Comparison of ENCODE assay signal across 36 cellular contexts in genomic region chr9:136197372-136197875, GRCh38. TPM values are rescaled to one million over a fixed set of nuclear protein-coding genes. Genes with fewer than 3 reads are reported as not detected.
"Had no signal": no experiment of that assay in that cellular context is flagged by ENCODE, and none has a peak within 500 bp of the region (broad histone marks: within the 10 kb centered on the region; RNA-seq: fewer than 3 reads in every experiment).

No MANE protein-coding gene starts in this region.

- H3K4me3 ChIP-seq: ovary, right lobe of liver, suprapubic skin, tibial artery, upper lobe of right lung had no signal

- H3K27ac ChIP-seq: ovary, right lobe of liver, suprapubic skin, tibial artery, upper lobe of right lung had no signal

- H3K9me3 Mint-ChIP-seq: activated CD4-positive, alpha-beta memory T cell treated with anti-CD3 and anti-CD28 coated beads, Interleukin-2, amount 10 ng/mL, durations not matched to agents 7 days and 5 days; activated CD4-positive, alpha-beta T cell treated with anti-CD3 and anti-CD28 coated beads, Interleukin-2, amount 10 ng/mL, durations not matched to agents 24 days and 14 days; activated T-cell treated with anti-CD3 and anti-CD28 coated beads, Interleukin-2, amount 50 U/mL, for 4 hours; activated T-helper 17 cell treated with anti-CD3 and anti-CD28 coated beads, Interleukin-2, amount 50 U/mL, for 72 hours; effector memory CD8-positive, alpha-beta T cell; mesothelial cell of epicardium; naive B cell; nephron progenitor cell; T-helper 1 cell treated with Interleukin-12 subunit alpha and Interleukin-12 subunit beta and Interleukin-4 antibody, amounts not matched to agents 30 μg/mL and 1 μg/mL, for 36 hours had no signal

- H3K36me3 ChIP-seq: ovary, right lobe of liver, suprapubic skin, tibial artery, upper lobe of right lung had no signal

- H3K27ac Mint-ChIP-seq: activated CD4-positive, alpha-beta memory T cell treated with anti-CD3 and anti-CD28 coated beads, Interleukin-2, amount 10 ng/mL, durations not matched to agents 7 days and 5 days; activated CD4-positive, alpha-beta T cell treated with anti-CD3 and anti-CD28 coated beads, Interleukin-2, amount 10 ng/mL, durations not matched to agents 24 days and 14 days; activated T-helper 17 cell treated with anti-CD3 and anti-CD28 coated beads, Interleukin-2, amount 50 U/mL, for 72 hours; immature natural killer cell; mesothelial cell of epicardium; nephron progenitor cell; progenitor cell of endocrine pancreas had no signal

- ATAC-seq: activated T-helper 17 cell treated with anti-CD3 and anti-CD28 coated beads, Interleukin-2, amount 50 U/mL, for 72 hours; effector memory CD8-positive, alpha-beta T cell; left colon; right lobe of liver; upper lobe of right lung had no signal

- H3K9me3 ChIP-seq: ovary, right lobe of liver, suprapubic skin, tibial artery, upper lobe of right lung had no signal

- H3K36me3 Mint-ChIP-seq: immature natural killer cell, mesothelial cell of epicardium, naive B cell had no signal

- H3K4me1 ChIP-seq: right lobe of liver, upper lobe of right lung had no signal

- H3K4me3 Mint-ChIP-seq: activated CD4-positive, alpha-beta memory T cell treated with anti-CD3 and anti-CD28 coated beads, Interleukin-2, amount 10 ng/mL, durations not matched to agents 7 days and 5 days; activated CD4-positive, alpha-beta T cell treated with anti-CD3 and anti-CD28 coated beads, Interleukin-2, amount 10 ng/mL, durations not matched to agents 24 days and 14 days; activated T-cell treated with anti-CD3 and anti-CD28 coated beads, Interleukin-2, amount 50 U/mL, for 4 hours; activated T-helper 17 cell treated with anti-CD3 and anti-CD28 coated beads, Interleukin-2, amount 50 U/mL, for 72 hours; effector memory CD8-positive, alpha-beta T cell; mesothelial cell of epicardium; nephron progenitor cell; T-helper 1 cell treated with Interleukin-12 subunit alpha and Interleukin-12 subunit beta and Interleukin-4 antibody, amounts not matched to agents 30 μg/mL and 1 μg/mL, for 36 hours had no signal

- DNase-seq: activated CD4-positive, alpha-beta memory T cell treated with anti-CD3 and anti-CD28 coated beads, Interleukin-2, amount 10 ng/mL, durations not matched to agents 7 days and 5 days; activated CD4-positive, alpha-beta T cell treated with anti-CD3 and anti-CD28 coated beads, Interleukin-2, amount 10 ng/mL, durations not matched to agents 24 days and 14 days; activated CD4-positive, CD25-positive, alpha-beta regulatory T cell treated with anti-CD3 and anti-CD28 coated beads, Interleukin-2, amount 50 U/mL, for 72 hours; activated CD8-positive, alpha-beta memory T cell treated with anti-CD3 and anti-CD28 coated beads, Interleukin-2, amount 50 U/mL, for 48 hours; activated gamma-delta T cell treated with Interleukin-2 at 50 U/mL for 16 hours; activated naive CD4-positive, alpha-beta T cell treated with anti-CD3 and anti-CD28 coated beads, Interleukin-2, amount 50 U/mL, for 16 hours; activated T-cell treated with anti-CD3 and anti-CD28 coated beads, Interleukin-2, amount 50 U/mL, for 4 hours; amniotic stem cell; caudate nucleus; cortex of kidney; effector memory CD8-positive, alpha-beta T cell; foreskin fibroblast; head of caudate nucleus; hippocampal formation; immature natural killer cell; kidney; left colon; naive B cell; nephron progenitor cell; ovary; right lobe of liver; stimulated activated CD4-positive, alpha-beta T cell treated with anti-CD3 and anti-CD28 coated beads, Interleukin-2, amount 100 ng/mL, for 48 hours; T-helper 9 cell; tibial artery; upper lobe of right lung had no signal

- H3K4me1 Mint-ChIP-seq: activated CD4-positive, alpha-beta memory T cell treated with anti-CD3 and anti-CD28 coated beads, Interleukin-2, amount 10 ng/mL, durations not matched to agents 7 days and 5 days; activated T-helper 17 cell treated with anti-CD3 and anti-CD28 coated beads, Interleukin-2, amount 50 U/mL, for 72 hours; immature natural killer cell; nephron progenitor cell had no signal

RNA-seq across cellular contexts. Expression of gene LHX3, which starts 7.5 kb away (rescaled TPM):
- total RNA-seq: activated CD4-positive, alpha-beta T cell treated with anti-CD3 and anti-CD28 coated beads, Interleukin-2, amount 10 ng/mL, durations not matched to agents 24 days and 14 days; astrocyte; chondrocyte; kidney; left colon; liver; mesothelial cell of epicardium; ovary; progenitor cell of endocrine pancreas; renal cortical epithelial cell; right lobe of liver; skeletal muscle tissue; upper lobe of right lung had no signal
- polyA plus RNA-seq: esophagus, immature natural killer cell, liver, ovary had no signal
